Comparison of ENCODE assay signal across 1 cellular context in the genomic region with DNA sequence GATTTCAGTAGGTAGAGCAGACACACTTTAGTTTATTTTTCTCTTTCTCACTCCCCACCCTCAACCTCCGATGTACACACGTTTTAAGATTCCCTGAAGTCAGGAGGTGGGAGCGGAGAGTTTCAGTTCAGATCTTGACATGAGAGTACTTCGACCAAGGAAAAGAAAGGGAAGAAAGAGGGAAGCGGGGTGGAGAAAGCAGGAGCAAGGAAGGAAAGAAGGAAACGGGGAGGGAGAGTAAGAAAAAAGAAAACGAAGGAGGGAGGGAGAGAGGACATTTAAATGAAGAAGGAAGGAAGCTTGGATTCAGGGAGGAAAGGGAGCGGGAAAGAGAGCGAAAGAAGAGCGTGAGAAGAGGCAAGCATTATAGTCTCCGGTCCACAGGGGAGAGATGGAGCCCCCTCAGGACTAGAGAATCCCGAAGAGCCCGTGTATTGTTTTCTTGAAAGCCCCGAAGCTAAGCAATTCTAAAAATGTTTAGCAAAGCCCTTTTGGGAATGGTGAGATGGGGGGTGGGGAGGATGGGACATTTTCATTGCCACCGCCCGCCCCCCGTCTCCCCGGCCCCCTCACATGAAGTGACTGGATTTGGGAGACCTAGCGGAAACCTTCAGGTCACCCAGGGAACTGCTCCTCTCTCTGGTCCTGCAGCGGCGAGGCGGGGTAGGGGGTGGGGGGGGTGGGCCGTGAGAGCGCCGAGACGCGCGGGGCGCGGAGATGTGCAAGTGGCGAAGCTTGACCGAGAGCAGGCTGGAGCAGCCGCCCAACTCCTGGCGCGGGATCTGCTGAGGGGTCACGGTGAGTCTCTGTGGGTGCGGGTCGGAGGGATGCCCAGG.
TF ChIP-seq lines count a peak whose summit lies in the region.

No MANE protein-coding gene starts in this region.

TF ChIP-seq in HEK293, 187 proteins besides CTCF, POLR2A, EP300 and RAD21 (continued from another document):
- TF ChIP-seq, protein P1, sequence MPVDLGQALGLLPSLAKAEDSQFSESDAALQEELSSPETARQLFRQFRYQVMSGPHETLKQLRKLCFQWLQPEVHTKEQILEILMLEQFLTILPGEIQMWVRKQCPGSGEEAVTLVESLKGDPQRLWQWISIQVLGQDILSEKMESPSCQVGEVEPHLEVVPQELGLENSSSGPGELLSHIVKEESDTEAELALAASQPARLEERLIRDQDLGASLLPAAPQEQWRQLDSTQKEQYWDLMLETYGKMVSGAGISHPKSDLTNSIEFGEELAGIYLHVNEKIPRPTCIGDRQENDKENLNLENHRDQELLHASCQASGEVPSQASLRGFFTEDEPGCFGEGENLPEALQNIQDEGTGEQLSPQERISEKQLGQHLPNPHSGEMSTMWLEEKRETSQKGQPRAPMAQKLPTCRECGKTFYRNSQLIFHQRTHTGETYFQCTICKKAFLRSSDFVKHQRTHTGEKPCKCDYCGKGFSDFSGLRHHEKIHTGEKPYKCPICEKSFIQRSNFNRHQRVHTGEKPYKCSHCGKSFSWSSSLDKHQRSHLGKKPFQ (tag by site-specific recombination; IDR thresholded peaks at IDR 0.05) = no peak
- TF ChIP-seq KLF7 (tag by site-specific recombination; IDR thresholded peaks at IDR 0.05; ENCODE audit: borderline replicate concordance) = no peak
- TF ChIP-seq ZNF624 (tag by site-specific recombination; IDR thresholded peaks at IDR 0.05) = no peak
- no peak for TF ChIP-seq SP2 (tag by site-specific recombination; IDR thresholded peaks at IDR 0.05)
- TF ChIP-seq ZNF426 (tag by site-specific recombination; IDR thresholded peaks at IDR 0.05) = no peak
- TF ChIP-seq, protein P2, sequence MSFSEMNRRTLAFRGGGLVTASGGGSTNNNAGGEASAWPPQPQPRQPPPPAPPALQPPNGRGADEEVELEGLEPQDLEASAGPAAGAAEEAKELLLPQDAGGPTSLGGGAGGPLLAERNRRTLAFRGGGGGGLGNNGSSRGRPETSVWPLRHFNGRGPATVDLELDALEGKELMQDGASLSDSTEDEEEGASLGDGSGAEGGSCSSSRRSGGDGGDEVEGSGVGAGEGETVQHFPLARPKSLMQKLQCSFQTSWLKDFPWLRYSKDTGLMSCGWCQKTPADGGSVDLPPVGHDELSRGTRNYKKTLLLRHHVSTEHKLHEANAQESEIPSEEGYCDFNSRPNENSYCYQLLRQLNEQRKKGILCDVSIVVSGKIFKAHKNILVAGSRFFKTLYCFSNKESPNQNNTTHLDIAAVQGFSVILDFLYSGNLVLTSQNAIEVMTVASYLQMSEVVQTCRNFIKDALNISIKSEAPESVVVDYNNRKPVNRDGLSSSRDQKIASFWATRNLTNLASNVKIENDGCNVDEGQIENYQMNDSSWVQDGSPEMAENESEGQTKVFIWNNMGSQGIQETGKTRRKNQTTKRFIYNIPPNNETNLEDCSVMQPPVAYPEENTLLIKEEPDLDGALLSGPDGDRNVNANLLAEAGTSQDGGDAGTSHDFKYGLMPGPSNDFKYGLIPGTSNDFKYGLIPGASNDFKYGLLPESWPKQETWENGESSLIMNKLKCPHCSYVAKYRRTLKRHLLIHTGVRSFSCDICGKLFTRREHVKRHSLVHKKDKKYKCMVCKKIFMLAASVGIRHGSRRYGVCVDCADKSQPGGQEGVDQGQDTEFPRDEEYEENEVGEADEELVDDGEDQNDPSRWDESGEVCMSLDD (tag by site-specific recombination; IDR thresholded peaks at IDR 0.05) = 0 out of 2 replicates have a peak, but pooled peaks have one; percentile 20
- no peak for TF ChIP-seq ZNF629 (tag by site-specific recombination; IDR thresholded peaks at IDR 0.05)
- no peak for TF ChIP-seq SCRT2 (tag by site-specific recombination; IDR thresholded peaks at IDR 0.05)
- TF ChIP-seq, protein P3, sequence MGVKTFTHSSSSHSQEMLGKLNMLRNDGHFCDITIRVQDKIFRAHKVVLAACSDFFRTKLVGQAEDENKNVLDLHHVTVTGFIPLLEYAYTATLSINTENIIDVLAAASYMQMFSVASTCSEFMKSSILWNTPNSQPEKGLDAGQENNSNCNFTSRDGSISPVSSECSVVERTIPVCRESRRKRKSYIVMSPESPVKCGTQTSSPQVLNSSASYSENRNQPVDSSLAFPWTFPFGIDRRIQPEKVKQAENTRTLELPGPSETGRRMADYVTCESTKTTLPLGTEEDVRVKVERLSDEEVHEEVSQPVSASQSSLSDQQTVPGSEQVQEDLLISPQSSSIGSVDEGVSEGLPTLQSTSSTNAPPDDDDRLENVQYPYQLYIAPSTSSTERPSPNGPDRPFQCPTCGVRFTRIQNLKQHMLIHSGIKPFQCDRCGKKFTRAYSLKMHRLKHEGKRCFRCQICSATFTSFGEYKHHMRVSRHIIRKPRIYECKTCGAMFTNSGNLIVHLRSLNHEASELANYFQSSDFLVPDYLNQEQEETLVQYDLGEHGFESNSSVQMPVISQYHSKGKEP (tag by site-specific recombination; IDR thresholded peaks at IDR 0.05) = no peak
- TF ChIP-seq ZNF366 (tag by site-specific recombination; conservative IDR thresholded peaks at IDR 0.05) = peak; percentile 73
- TF ChIP-seq ZNF707 (tag by site-specific recombination; IDR thresholded peaks at IDR 0.05) = no peak
- TF ChIP-seq ZNF677 (tag by site-specific recombination; IDR thresholded peaks at IDR 0.05) = no peak
- TF ChIP-seq ZNF16 (tag by site-specific recombination; IDR thresholded peaks at IDR 0.05; ENCODE audit: low read depth) = no peak
- TF ChIP-seq ZFHX2 (tag by site-specific recombination; conservative IDR thresholded peaks at IDR 0.05) = no peak
- no peak for TF ChIP-seq ZNF24 (tag by site-specific recombination; IDR thresholded peaks at IDR 0.05)
- TF ChIP-seq TRIM28 (IDR thresholded peaks at IDR 0.05; ENCODE audit: borderline replicate concordance, low read length) = no peak
- peak; percentile 96 for TF ChIP-seq PRDM1 (tag by site-specific recombination; IDR thresholded peaks at IDR 0.05)
- TF ChIP-seq ZSCAN23 (tag by site-specific recombination; IDR thresholded peaks at IDR 0.05) = no peak
- TF ChIP-seq, protein P4, sequence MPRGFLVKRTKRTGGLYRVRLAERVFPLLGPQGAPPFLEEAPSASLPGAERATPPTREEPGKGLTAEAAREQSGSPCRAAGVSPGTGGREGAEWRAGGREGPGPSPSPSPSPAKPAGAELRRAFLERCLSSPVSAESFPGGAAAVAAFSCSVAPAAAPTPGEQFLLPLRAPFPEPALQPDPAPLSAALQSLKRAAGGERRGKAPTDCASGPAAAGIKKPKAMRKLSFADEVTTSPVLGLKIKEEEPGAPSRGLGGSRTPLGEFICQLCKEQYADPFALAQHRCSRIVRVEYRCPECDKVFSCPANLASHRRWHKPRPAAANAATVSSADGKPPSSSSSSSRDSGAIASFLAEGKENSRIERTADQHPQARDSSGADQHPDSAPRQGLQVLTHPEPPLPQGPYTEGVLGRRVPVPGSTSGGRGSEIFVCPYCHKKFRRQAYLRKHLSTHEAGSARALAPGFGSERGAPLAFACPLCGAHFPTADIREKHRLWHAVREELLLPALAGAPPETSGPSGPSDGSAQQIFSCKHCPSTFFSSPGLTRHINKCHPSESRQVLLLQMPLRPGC (tag by site-specific recombination; IDR thresholded peaks at IDR 0.05) = no peak
- no peak for TF ChIP-seq ZNF514 (tag by site-specific recombination; IDR thresholded peaks at IDR 0.05)
- no peak for TF ChIP-seq ZNF274 (IDR thresholded peaks at IDR 0.05; ENCODE audit: low read length)
- no peak for TF ChIP-seq ZNF274 (tag by site-specific recombination; IDR thresholded peaks at IDR 0.05; ENCODE audit: borderline replicate concordance)
- TF ChIP-seq, protein P5, sequence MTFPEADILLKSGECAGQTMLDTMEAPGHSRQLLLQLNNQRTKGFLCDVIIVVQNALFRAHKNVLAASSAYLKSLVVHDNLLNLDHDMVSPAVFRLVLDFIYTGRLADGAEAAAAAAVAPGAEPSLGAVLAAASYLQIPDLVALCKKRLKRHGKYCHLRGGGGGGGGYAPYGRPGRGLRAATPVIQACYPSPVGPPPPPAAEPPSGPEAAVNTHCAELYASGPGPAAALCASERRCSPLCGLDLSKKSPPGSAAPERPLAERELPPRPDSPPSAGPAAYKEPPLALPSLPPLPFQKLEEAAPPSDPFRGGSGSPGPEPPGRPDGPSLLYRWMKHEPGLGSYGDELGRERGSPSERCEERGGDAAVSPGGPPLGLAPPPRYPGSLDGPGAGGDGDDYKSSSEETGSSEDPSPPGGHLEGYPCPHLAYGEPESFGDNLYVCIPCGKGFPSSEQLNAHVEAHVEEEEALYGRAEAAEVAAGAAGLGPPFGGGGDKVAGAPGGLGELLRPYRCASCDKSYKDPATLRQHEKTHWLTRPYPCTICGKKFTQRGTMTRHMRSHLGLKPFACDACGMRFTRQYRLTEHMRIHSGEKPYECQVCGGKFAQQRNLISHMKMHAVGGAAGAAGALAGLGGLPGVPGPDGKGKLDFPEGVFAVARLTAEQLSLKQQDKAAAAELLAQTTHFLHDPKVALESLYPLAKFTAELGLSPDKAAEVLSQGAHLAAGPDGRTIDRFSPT (tag by site-specific recombination; IDR thresholded peaks at IDR 0.05) = no peak
- no peak for TF ChIP-seq ZNF76 (tag by site-specific recombination; IDR thresholded peaks at IDR 0.05; ENCODE audit: borderline replicate concordance, low read depth)
- TF ChIP-seq, protein P6, sequence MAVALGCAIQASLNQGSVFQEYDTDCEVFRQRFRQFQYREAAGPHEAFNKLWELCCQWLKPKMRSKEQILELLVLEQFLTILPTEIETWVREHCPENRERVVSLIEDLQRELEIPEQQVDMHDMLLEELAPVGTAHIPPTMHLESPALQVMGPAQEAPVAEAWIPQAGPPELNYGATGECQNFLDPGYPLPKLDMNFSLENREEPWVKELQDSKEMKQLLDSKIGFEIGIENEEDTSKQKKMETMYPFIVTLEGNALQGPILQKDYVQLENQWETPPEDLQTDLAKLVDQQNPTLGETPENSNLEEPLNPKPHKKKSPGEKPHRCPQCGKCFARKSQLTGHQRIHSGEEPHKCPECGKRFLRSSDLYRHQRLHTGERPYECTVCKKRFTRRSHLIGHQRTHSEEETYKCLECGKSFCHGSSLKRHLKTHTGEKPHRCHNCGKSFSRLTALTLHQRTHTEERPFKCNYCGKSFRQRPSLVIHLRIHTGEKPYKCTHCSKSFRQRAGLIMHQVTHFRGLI (tag by site-specific recombination; IDR thresholded peaks at IDR 0.05) = no peak
- TF ChIP-seq KLF8 (tag by site-specific recombination; IDR thresholded peaks at IDR 0.05) = no peak
- no peak for TF ChIP-seq ZNF549 (tag by site-specific recombination; IDR thresholded peaks at IDR 0.05)
- no peak for TF ChIP-seq ZNF155 (tag by site-specific recombination; IDR thresholded peaks at IDR 0.05)
- no peak for TF ChIP-seq ZBTB21 (tag by site-specific recombination; IDR thresholded peaks at IDR 0.05)
- TF ChIP-seq ZNF335 (tag by site-specific recombination; conservative IDR thresholded peaks at IDR 0.05) = no peak
- TF ChIP-seq ZBTB17 (tag by site-specific recombination; IDR thresholded peaks at IDR 0.05) = peak; percentile 23; the same call in 1 of the 2 replicates
